Comparison of ENCODE assay signal across 38 cellular contexts in genomic region chr22:24813861-24814770, GRCh38. TPM values are rescaled to one million over a fixed set of nuclear protein-coding genes. Genes with fewer than 3 reads are reported as not detected.
"Had no signal": no experiment of that assay in that cellular context is flagged by ENCODE, and none has a peak within 500 bp of the region (broad histone marks: within the 10 kb centered on the region; RNA-seq: fewer than 3 reads in every experiment).

No MANE protein-coding gene starts in this region.

- H3K27ac ChIP-seq: adrenal gland, body of pancreas, breast epithelium, VCaP had no signal

- ATAC-seq: activated naive CD4-positive, alpha-beta T cell treated with anti-CD3 and anti-CD28 coated beads, Interleukin-2, amount 50 U/mL, for 72 hours; activated T-cell treated with anti-CD3 and anti-CD28 coated beads, Interleukin-2, amount 50 U/mL, for 4 hours; body of pancreas; Panc1; SK-N-SH treated with all-trans-retinoic acid at 6 μM for 48 hours had no signal

- FAIRE-seq: astrocyte had no signal

- DNase-seq: activated B cell treated with CpG ODN at 0.5 μM for 24 hours; activated CD4-positive, alpha-beta memory T cell treated with anti-CD3 and anti-CD28 coated beads for 36 hours; activated CD4-positive, alpha-beta T cell treated with anti-CD3 and anti-CD28 coated beads for 4 hours; activated CD4-positive, alpha-beta T cell treated with anti-CD3 and anti-CD28 coated beads, Interleukin-2, amount 50 U/mL, for 1 hour; activated CD4-positive, CD25-positive, alpha-beta regulatory T cell treated with anti-CD3 and anti-CD28 coated beads, Interleukin-2, amount 50 U/mL, for 72 hours; activated CD8-positive, alpha-beta memory T cell treated with anti-CD3 and anti-CD28 coated beads, Interleukin-2, amount 50 U/mL, for 4 hours; activated gamma-delta T cell treated with Interleukin-2 at 50 U/mL for 16 hours; activated naive CD4-positive, alpha-beta T cell treated with anti-CD3 and anti-CD28 coated beads for 36 hours; activated T-cell treated with anti-CD3 and anti-CD28 coated beads for 4 hours; activated T-cell treated with anti-CD3 and anti-CD28 coated beads, Interleukin-2, amount 50 U/mL, for 4 hours; adrenal gland; body of pancreas; IMR-90; Karpas-422; KBM-7; NCI-H1105; NCI-H1417 treated with DMSO at 0.1 percent for 48 hours; NCI-H187 treated with DMSO at 0.1 percent for 48 hours; NCI-H2081; NCI-H2171 treated with DMSO at 0.1 percent for 48 hours; NCI-H2227 treated with DMSO at 0.1 percent for 48 hours; NCI-H446; NCI-H524; NCI-H69; SIG-M5; T-helper 1 cell; T-helper 2 cell; T-helper 9 cell had no signal

- H3K9me3 ChIP-seq: adrenal gland, body of pancreas, breast epithelium had no signal

- H3K4me3 ChIP-seq: adrenal gland, body of pancreas, breast epithelium had no signal

- H3K4me1 ChIP-seq: adrenal gland, breast epithelium had no signal

- H3K27me3 ChIP-seq: adrenal gland, body of pancreas, breast epithelium had no signal

- H3K36me3 ChIP-seq: adrenal gland, breast epithelium had no signal

RNA-seq across cellular contexts. Expression of gene SGSM1, which starts 8.1 kb away (rescaled TPM):
- total RNA-seq: IMR-90, RPMI7951 had no signal
- polyA plus RNA-seq: IMR-90 had no signal

RNA-seq across cellular contexts. Expression of gene PIWIL3, which starts 39.6 kb away (rescaled TPM):
- total RNA-seq: activated B cell treated with CpG ODN at 0.5 μM for 24 hours; activated CD4-positive, alpha-beta memory T cell treated with anti-CD3 and anti-CD28 coated beads for 36 hours; activated naive CD4-positive, alpha-beta T cell treated with anti-CD3 and anti-CD28 coated beads for 36 hours; activated naive CD4-positive, alpha-beta T cell treated with anti-CD3 and anti-CD28 coated beads, Interleukin-2, amount 50 U/mL, for 72 hours; activated T-cell treated with anti-CD3 and anti-CD28 coated beads, Interleukin-2, amount 50 U/mL, for 4 hours; activated T-helper 1 cell treated with anti-CD3 and anti-CD28 coated beads, Interleukin-12 subunit alpha, Interleukin-12 subunit beta, Interleukin-2, Interleukin-4 antibody, amounts not matched to agents 30 ng/mL and 10 ng/mL and 1 ng/mL, durations not matched to agents 14 hours and 24 hours and 36 hours; adrenal gland; astrocyte; body of pancreas; breast epithelium; IMR-90; MCF 10A; RPMI7951; SK-MEL-5 had no signal
- polyA plus RNA-seq: adrenal gland, IMR-90 had no signal
